ENCODE assay signal across 10 cellular contexts in the genomic region with DNA sequence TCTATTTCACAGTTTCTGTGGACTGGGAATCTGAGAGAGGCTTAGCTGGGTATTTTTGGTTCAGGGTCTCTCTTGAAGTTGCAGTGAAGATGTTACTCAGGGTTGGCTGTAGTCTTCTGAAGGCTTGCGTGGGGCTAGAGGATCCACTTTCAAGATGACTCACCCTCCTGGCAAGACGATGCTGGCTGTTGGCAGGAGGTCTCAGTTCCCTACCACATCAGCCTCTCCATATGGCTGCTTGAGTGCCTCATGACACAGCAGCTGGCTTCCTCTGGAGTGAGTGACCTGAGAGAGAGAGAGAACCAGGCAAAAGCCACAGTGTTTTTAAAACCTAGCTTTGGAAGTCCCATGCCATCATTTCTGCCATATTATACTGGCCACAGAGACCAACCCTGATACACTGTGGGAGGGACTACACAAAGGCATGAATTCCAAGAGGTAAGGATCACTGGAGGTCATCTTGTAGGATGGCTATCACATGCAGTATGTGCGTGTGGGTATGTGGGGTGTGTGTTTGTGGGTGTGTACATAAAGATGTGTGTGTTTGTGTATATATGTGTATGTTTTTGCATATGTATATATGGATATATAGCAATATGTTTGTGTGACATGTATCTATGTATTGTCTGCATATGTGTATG. TPM values are rescaled to one million over a fixed set of nuclear protein-coding genes. Genes with fewer than 3 reads are reported as not detected.
DNase-seq lines count a peak whose midpoint lies in the region; ATAC-seq and TF ChIP-seq lines count a peak whose summit lies in the region.
"Had no signal": no experiment of that assay in that cellular context is flagged by ENCODE, and none has a peak within 500 bp of the region (broad histone marks: within the 10 kb centered on the region; RNA-seq: fewer than 3 reads in every experiment).

No MANE protein-coding gene starts in this region.

- WGBS in psoas muscle, 3 donors, result 20 to 30% (median 21%) methylated on average over 3 of the region's 3 CpGs

- peak; percentile 92 for ATAC-seq in HG02852 (IDR thresholded peaks at IDR 0.05; ENCODE audit: unreplicated experiment)
- peak; percentile 97 to 99 (median 98) for ATAC-seq in psoas muscle

- intact Hi-C loops in colonic mucosa (cut with DNase I) (no loop called here), psoas muscle (cut with DNase I) (loop anchor here in 1 of 2 donors (10.0 kb wide), 1 partner anchor 188 kb away; a partner anchor contains a TSS), Caco-2 (cut with micrococcal nuclease; ENCODE audit: unreplicated experiment) (no loop called here)

- H3K4me3 Mint-ChIP-seq in Caco-2 (ENCODE audit: unreplicated experiment), result no peak overlapping the region
- H3K4me3 Mint-ChIP-seq: natural killer cell had no signal

- no peaks in the 10 kb centered on the region for H3K36me3 Mint-ChIP-seq in Caco-2 (ENCODE audit: insufficient read depth, unreplicated experiment)
- H3K36me3 Mint-ChIP-seq: natural killer cell had no signal

- H3K36me3 ChIP-seq in colonic mucosa (no peaks in the 10 kb centered on the region), psoas muscle (ENCODE audit: insufficient read depth in 1 of 2, low read depth in 1 of 2) (no peaks in the 10 kb centered on the region), Caco-2 (ENCODE audit: control insufficient read depth, insufficient read depth, low read length) (no peaks in the 10 kb centered on the region)

- H3K27ac Mint-ChIP-seq in Caco-2 (ENCODE audit: unreplicated experiment), result no peak overlapping the region
- H3K27ac Mint-ChIP-seq: natural killer cell had no signal

- POLR2A ChIA-PET in Caco-2 (lab: Charles Lee), result no interaction called here

- H3K4me3 ChIP-seq in colonic mucosa (no peak overlapping the region), psoas muscle (no peak overlapping the region), Caco-2 (ENCODE audit: low read depth, low read length) (no peak overlapping the region)

- H3K27me3 Mint-ChIP-seq in Caco-2 (ENCODE audit: insufficient read depth, unreplicated experiment), result peaks cover 2% of the 10 kb centered on the region

- H3K9me3 ChIP-seq in colonic mucosa, result no peaks in the 10 kb centered on the region
- no peaks in the 10 kb centered on the region for H3K9me3 ChIP-seq in psoas muscle
- no peaks in the 10 kb centered on the region for H3K9me3 ChIP-seq in Caco-2

- CTCF ChIA-PET in Caco-2 (lab: Charles Lee), result no interaction called here

- H3K4me1 ChIP-seq in colonic mucosa (no peaks in the 10 kb centered on the region), psoas muscle (peaks cover 25% of the 10 kb centered on the region), Caco-2 (no peaks in the 10 kb centered on the region)

- no peak for TF ChIP-seq CTCF in colonic mucosa (IDR thresholded peaks at IDR 0.05)
- no peak for TF ChIP-seq CTCF in psoas muscle (IDR thresholded peaks at IDR 0.05)
- TF ChIP-seq CTCF in Caco-2 (IDR thresholded peaks at IDR 0.05; ENCODE audit: insufficient read depth in 1 of 2, low read depth in 1 of 2, low read length in 1 of 2, severe bottlenecking in 1 of 2, unreplicated experiment in 1 of 2), result no peak

- H3K27ac ChIP-seq in colonic mucosa (no peak overlapping the region), psoas muscle (peak overlapping the region; percentile 76)
- H3K27ac ChIP-seq: 22Rv1 had no signal

- no peaks in the 10 kb centered on the region for H3K9me3 Mint-ChIP-seq in Caco-2 (ENCODE audit: unreplicated experiment)
- H3K9me3 Mint-ChIP-seq: natural killer cell had no signal

- H3K9ac ChIP-seq in colonic mucosa (ENCODE audit: low read depth in 2 of 2, low read length in 2 of 2), result no peak overlapping the region

- H3K27me3 ChIP-seq in colonic mucosa (peaks cover 13% of the 10 kb centered on the region), psoas muscle (ENCODE audit: insufficient read depth in 3 of 3, low read length in 2 of 3) (peaks cover 0 to 13% (median 5%) of the 10 kb centered on the region in 3 donors), Caco-2 (replicated peaks; ENCODE audit: control insufficient read depth, insufficient read depth, low read length) (no peaks in the 10 kb centered on the region; the same call in 1 of the 2 replicates)

- DNase-seq in NCI-H2107 (lab: John Stamatoyannopoulos, UW) (peak; percentile 9), NCI-H2107 treated with DMSO at 0.1 percent for 48 hours (lab: John Stamatoyannopoulos, UW; ENCODE audit: unreplicated experiment) (no peak), NCI-H2171 treated with DMSO at 0.1 percent for 48 hours (lab: John Stamatoyannopoulos, UW) (peak; percentile 94), colonic mucosa (peak; percentile 57), psoas muscle (peak; percentile 78 to 90), Caco-2 (no peak)
- no peak for DNase-seq in activated naive CD4-positive, alpha-beta T cell treated with anti-CD3 and anti-CD28 coated beads, Interleukin-2, amount 50 U/mL, for 16 hours
- DNase-seq: natural killer cell had no signal

- no TSS peak for BruUV-seq in Caco-2 (replicated peaks; lab: Mats Ljungman, UMichigan)

- H3K4me1 Mint-ChIP-seq in Caco-2 (ENCODE audit: low read depth, unreplicated experiment), result no peaks in the 10 kb centered on the region
- H3K4me1 Mint-ChIP-seq: natural killer cell had no signal

RNA-seq across cellular contexts. Expression of a gene that starts 25.1 kb away (rescaled TPM):
- 10 to 100 TPM; 96.1 to 96.7 TPM for total RNA-seq in colonic mucosa
- 10 to 100 TPM; 60.9 to 88.3 (median 63.9) TPM for total RNA-seq in psoas muscle
- 10 to 100 TPM; 46.7 to 93.1 (median 68.7) TPM for polyA plus RNA-seq in psoas muscle
- 102 and 103 TPM in 2 replicates for total RNA-seq in Caco-2 (2022)

RNA-seq across cellular contexts. Expression of a gene that starts 30.1 kb away (rescaled TPM):
- total RNA-seq in colonic mucosa (not detected), psoas muscle (not detected), Caco-2 (2022) (not detected in 2 replicates)
- polyA plus RNA-seq in psoas muscle, result not detected
- total RNA-seq: natural killer cell had no signal

RNA-seq across cellular contexts. Expression of a gene that starts 53.4 kb away (rescaled TPM):
- total RNA-seq in colonic mucosa (1 to 10 TPM; 1.9 to 2.0 TPM), psoas muscle (1 to 10 TPM in 1 of 4 donors, under 1 TPM in 1, not detected in 2; 0.91 to 1.1 TPM), Caco-2 (2022) (not detected in 2 replicates)
- polyA plus RNA-seq in psoas muscle, result under 1 TPM; 0.03 to 0.17 (median 0.04) TPM

RNA-seq across cellular contexts. Expression of a gene that starts 55.5 kb away (rescaled TPM):
- total RNA-seq in colonic mucosa (100 to 1,000 TPM in 1 of 2 donors, 10 to 100 TPM in 1; 24.0 to 917 TPM), psoas muscle (over 10,000 TPM; 12,653 to 14,820 (median 13,821) TPM), Caco-2 (2022) (0.86 TPM in 1 of 2 replicates, not detected in the other)
- over 10,000 TPM in 2 of 3 donors, 1,000 to 10,000 TPM in 1; 8,143 to 13,925 (median 13,727) TPM for polyA plus RNA-seq in psoas muscle
- total RNA-seq: natural killer cell had no signal

Comparison
In these comparisons a context has a peak if more than half of its experiments do, and no peak if none do; other contexts are left out.
1. DNase-seq: peak in NCI-H2107 (single experiment), NCI-H2171 treated with DMSO at 0.1 percent for 48 hours (single experiment), colonic mucosa (single experiment) and psoas muscle (2 of 2); none in NCI-H2107 treated with DMSO at 0.1 percent for 48 hours (single experiment), activated naive CD4-positive, alpha-beta T cell treated with anti-CD3 and anti-CD28 coated beads, Interleukin-2, amount 50 U/mL, for 16 hours (single experiment) and Caco-2 (0 of 2).